ENCODE assay signal across 8 cellular contexts in the genomic region with DNA sequence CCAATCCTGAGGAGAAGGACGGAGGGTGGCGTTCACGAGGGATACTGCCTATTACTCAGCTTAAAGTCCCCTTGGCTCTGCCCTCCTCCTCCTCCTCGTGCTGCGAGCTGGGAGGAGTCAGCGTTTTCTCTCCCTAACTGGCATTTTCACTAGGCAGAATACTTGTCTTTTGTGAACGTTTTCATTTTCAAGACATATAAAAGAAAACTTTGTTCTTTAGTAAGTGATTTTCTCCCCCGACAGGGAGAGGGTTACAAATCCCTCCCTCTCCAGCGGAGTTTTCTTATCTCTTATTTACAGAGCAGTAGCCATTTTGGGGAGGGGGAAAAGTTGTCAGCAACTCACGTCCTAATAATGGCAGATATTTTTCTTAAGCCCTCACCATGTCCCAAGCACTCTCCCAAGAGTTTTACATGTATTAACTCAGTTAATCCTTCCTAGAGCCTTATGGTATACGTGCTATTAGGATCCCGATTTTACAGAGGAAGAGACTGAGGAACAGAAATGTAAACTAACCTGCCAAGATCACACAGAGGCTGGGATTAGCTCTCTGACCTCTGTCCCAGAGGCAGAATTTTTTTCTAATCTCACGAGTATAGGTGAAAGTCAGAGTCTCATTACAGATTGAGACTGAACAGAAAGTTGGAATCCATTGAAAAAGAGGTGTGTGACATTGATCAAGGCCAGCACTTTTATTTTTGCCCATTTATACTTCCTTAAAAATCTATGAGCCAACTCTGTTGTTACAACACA. TPM values are rescaled to one million over a fixed set of nuclear protein-coding genes. Genes with fewer than 3 reads are reported as not detected.
DNase-seq lines count a peak whose midpoint lies in the region; ATAC-seq, FAIRE-seq and TF ChIP-seq lines count a peak whose summit lies in the region.

No MANE protein-coding gene starts in this region.

- H3K4me1 ChIP-seq in Peyer's patch (peaks cover 5 to 32% (median 13%) of the 10 kb centered on the region in 4 donors), heart right ventricle (peaks cover 0 to 54% (median 36%) of the 10 kb centered on the region in 9 donors), pancreas (peaks cover 23 to 30% (median 26%) of the 10 kb centered on the region in 3 donors)

- DNase-seq in activated CD8-positive, alpha-beta memory T cell treated with anti-CD3 and anti-CD28 coated beads for 24 hours, result peak; percentile 64
- DNase-seq in activated CD8-positive, alpha-beta memory T cell treated with anti-CD3 and anti-CD28 coated beads, Interleukin-2, amount 50 U/mL, for 48 hours, result no peak
- DNase-seq in Peyer's patch, result peak; percentile 52 to 85 (median 65)
- DNase-seq in heart right ventricle, result peak; percentile 40 to 73
- DNase-seq in pancreas, result peak in 4 of 6 donors; percentile 57 to 78 (median 62)
- no peak for DNase-seq in occipital lobe (lab: John Stamatoyannopoulos, UW)

- ATAC-seq in HG03442 (IDR thresholded peaks at IDR 0.05; ENCODE audit: unreplicated experiment) (peak; percentile 52), heart right ventricle (peak; percentile 88 to 94 (median 92)), pancreas (peak; percentile 74 to 88 (median 83))

- WGBS in adipose tissue, 3 donors, result 1 to 2% (median 1%) methylated on average over 13 of the region's 13 CpGs
- 2% methylated on average over 13 of the region's 13 CpGs for WGBS in heart right ventricle, 2 donors
- WGBS in pancreas, 2 donors, result 1% methylated on average over 13 of the region's 13 CpGs

- no peaks in the 10 kb centered on the region for H3K27me3 ChIP-seq in Peyer's patch
- no peaks in the 10 kb centered on the region for H3K27me3 ChIP-seq in heart right ventricle
- no peaks in the 10 kb centered on the region for H3K27me3 ChIP-seq in pancreas

- TF ChIP-seq CTCF in Peyer's patch (IDR thresholded peaks at IDR 0.05), result no peak
- TF ChIP-seq CTCF in heart right ventricle (IDR thresholded peaks at IDR 0.05), result peak in 2 of 9 donors; percentile 16 to 39
- TF ChIP-seq CTCF in pancreas (IDR thresholded peaks at IDR 0.05), result no peak

- H3K9me3 ChIP-seq in Peyer's patch (no peaks in the 10 kb centered on the region), heart right ventricle (no peaks in the 10 kb centered on the region), pancreas (no peaks in the 10 kb centered on the region)

- FAIRE-seq in pancreas (lab: Jason Lieb, UNC), result no peak

- intact Hi-C loops in heart right ventricle (cut with DNase I), result loop anchor here in 3 of 10 donors (2.0 to 5.0 kb wide), 4 partner anchors 34 to 244 kb away; no protein-coding TSS in a partner anchor
- intact Hi-C loops in pancreas (cut with DNase I), result no loop called here

- TF ChIP-seq POLR2A in Peyer's patch (IDR thresholded peaks at IDR 0.05), result peak in 1 of 2 donors; percentile 19

- H3K27ac ChIP-seq in Peyer's patch, result peak overlapping the region; percentile 68 to 88 (median 86)
- peak overlapping the region; percentile 90 for H3K27ac ChIP-seq in adipose tissue (ENCODE audit: low read depth, low read length)
- H3K27ac ChIP-seq in heart right ventricle, result peak overlapping the region; percentile 32 to 97 (median 85)
- peak overlapping the region; percentile 87 to 98 (median 92) for H3K27ac ChIP-seq in pancreas

- no peaks in the 10 kb centered on the region for H3K36me3 ChIP-seq in Peyer's patch
- H3K36me3 ChIP-seq in heart right ventricle, result no peaks in the 10 kb centered on the region
- H3K36me3 ChIP-seq in pancreas, result no peaks in the 10 kb centered on the region

- peak overlapping the region; percentile 19 to 44 (median 36) for H3K4me3 ChIP-seq in Peyer's patch
- H3K4me3 ChIP-seq in heart right ventricle, result peak overlapping the region in 9 of 10 donors; percentile 14 to 54 (median 47)
- H3K4me3 ChIP-seq in pancreas, result peak overlapping the region in 3 of 4 donors; percentile 9 to 37 (median 27)

RNA-seq across cellular contexts. Expression of a gene that starts 30.0 kb away (rescaled TPM):
- total RNA-seq in Peyer's patch (10 to 100 TPM; 23.3 to 59.4 (median 43.4) TPM), heart right ventricle (10 to 100 TPM in 3 of 10 donors, 1 to 10 TPM in 7; 7.2 to 18.4 (median 8.5) TPM), pancreas (10 to 100 TPM; 10.2 to 29.5 (median 13.4) TPM), occipital lobe (7.3 TPM)
- polyA plus RNA-seq in adipose tissue (10 to 100 TPM in 1 of 3 donors, 1 to 10 TPM in 2; 5.7 to 17.0 (median 8.4) TPM), heart right ventricle (1 to 10 TPM; 3.3 to 5.3 TPM), pancreas (1 to 10 TPM; 4.2 to 5.1 TPM)

Comparison
In these comparisons a context has a peak if more than half of its experiments do, and no peak if none do; other contexts are left out.
1. DNase-seq: peak in activated CD8-positive, alpha-beta memory T cell treated with anti-CD3 and anti-CD28 coated beads for 24 hours (single experiment), Peyer's patch (3 of 3), heart right ventricle (2 of 2) and pancreas (4 of 6); none in activated CD8-positive, alpha-beta memory T cell treated with anti-CD3 and anti-CD28 coated beads, Interleukin-2, amount 50 U/mL, for 48 hours (single experiment) and occipital lobe (single experiment).
2. Peak in every context shown above with its lines, with median percentiles within 50 percentile points of each other: ATAC-seq, H3K27ac ChIP-seq and H3K4me3 ChIP-seq.